In the genomic region with DNA sequence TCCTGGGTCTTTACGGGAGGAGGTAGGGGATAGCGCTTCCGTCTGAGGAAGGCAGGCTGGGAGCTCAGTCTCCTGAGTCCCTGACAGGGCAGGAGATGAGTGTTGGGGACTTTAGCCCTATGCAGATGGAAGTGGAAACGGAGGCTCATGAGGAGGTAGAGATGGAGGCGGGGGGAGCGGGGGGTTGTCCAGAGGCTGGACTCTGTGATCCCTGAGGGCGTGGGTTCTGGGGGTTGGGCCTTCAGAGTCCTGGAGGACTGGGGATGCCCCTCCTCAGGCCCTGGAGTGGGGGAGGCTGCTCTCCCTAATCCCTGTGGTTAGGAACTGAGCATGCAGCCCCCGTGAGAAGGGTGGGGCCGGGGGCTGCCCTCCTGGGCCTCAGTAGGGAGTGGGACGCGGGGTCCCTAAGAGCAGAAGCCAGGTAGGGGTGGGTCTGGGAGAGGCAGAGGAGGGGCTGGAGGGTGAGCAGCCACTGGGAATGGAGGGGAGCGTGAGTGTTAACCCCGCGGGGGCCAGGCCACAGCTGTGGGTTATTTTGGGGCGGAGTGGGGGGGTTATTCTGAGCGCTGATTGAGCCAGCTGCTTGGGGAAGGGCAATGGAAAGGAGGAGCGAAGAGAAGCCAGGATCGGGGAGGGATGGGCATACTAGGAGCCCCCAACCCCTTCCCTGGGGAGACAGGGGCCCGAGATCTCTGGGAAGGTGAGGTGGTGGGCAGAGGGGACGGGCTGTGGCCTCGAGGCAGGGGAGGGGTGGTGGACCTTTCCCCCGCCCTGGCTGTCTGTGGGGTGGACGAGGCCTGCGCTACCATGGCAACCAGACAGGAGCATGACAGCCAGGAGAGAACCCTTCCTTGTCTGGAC, we compare ENCODE assay signal across 1 cellular context.
TF ChIP-seq lines count a peak whose summit lies in the region.

No MANE protein-coding gene starts in this region.

TF ChIP-seq in IMR-90, 13 proteins besides CTCF, POLR2A, EP300 and RAD21:
- no peak for TF ChIP-seq MXI1 (IDR thresholded peaks at IDR 0.05; ENCODE audit: borderline replicate concordance, low read depth, low read length)
- no peak for TF ChIP-seq MAFK (IDR thresholded peaks at IDR 0.05; ENCODE audit: low read depth, low read length)
- TF ChIP-seq NFE2L2 (IDR thresholded peaks at IDR 0.05; ENCODE audit: low read depth, low read length), result no peak
- no peak for TF ChIP-seq CHD1 (IDR thresholded peaks at IDR 0.05; ENCODE audit: low read depth, low read length)
- TF ChIP-seq CEBPB (IDR thresholded peaks at IDR 0.05; ENCODE audit: low read depth, low read length), result no peak
- no peak for TF ChIP-seq SMC3 (IDR thresholded peaks at IDR 0.05; ENCODE audit: low read depth, low read length)
- TF ChIP-seq, protein P1, sequence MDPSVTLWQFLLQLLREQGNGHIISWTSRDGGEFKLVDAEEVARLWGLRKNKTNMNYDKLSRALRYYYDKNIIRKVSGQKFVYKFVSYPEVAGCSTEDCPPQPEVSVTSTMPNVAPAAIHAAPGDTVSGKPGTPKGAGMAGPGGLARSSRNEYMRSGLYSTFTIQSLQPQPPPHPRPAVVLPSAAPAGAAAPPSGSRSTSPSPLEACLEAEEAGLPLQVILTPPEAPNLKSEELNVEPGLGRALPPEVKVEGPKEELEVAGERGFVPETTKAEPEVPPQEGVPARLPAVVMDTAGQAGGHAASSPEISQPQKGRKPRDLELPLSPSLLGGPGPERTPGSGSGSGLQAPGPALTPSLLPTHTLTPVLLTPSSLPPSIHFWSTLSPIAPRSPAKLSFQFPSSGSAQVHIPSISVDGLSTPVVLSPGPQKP (IDR thresholded peaks at IDR 0.05; ENCODE audit: borderline replicate concordance, low read depth, low read length), result no peak
- TF ChIP-seq MAZ (IDR thresholded peaks at IDR 0.05; ENCODE audit: borderline replicate concordance, low read depth, low read length), result no peak
- TF ChIP-seq, protein P2, sequence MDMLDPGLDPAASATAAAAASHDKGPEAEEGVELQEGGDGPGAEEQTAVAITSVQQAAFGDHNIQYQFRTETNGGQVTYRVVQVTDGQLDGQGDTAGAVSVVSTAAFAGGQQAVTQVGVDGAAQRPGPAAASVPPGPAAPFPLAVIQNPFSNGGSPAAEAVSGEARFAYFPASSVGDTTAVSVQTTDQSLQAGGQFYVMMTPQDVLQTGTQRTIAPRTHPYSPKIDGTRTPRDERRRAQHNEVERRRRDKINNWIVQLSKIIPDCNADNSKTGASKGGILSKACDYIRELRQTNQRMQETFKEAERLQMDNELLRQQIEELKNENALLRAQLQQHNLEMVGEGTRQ (IDR thresholded peaks at IDR 0.05; ENCODE audit: low read depth, low read length), result no peak
- TF ChIP-seq BHLHE40 (IDR thresholded peaks at IDR 0.05; ENCODE audit: low read depth, low read length), result no peak
- TF ChIP-seq FOS (IDR thresholded peaks at IDR 0.05; ENCODE audit: low read depth, low read length), result no peak
- TF ChIP-seq RCOR1 (IDR thresholded peaks at IDR 0.05; ENCODE audit: insufficient replicate concordance, low read length), result no peak
- no peak for TF ChIP-seq RFX5 (IDR thresholded peaks at IDR 0.05; ENCODE audit: low read depth, low read length)
